Comparison of ENCODE assay signal across 19 cellular contexts in the genomic region with DNA sequence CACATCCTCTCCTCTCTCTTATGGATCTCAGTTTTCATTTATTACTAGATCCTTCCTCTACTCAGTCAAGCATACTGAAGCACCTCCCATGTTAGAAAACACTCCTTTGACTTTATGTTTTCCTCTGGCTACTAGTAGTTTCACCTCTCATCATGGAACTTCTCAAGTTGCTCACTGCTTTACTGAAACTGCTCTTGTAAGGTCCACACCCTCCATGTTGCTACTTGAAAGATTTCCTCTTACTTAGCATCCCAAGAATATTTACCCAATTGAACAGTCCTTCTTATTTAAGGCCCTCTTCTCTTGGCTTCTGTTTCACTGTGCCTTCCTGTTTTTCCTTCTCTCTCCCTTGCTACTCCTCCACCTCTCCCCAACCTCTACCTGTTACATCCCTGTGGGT.
DNase-seq lines count a peak whose midpoint lies in the region; ATAC-seq, FAIRE-seq and TF ChIP-seq lines count a peak whose summit lies in the region.
"Had no signal": no experiment of that assay in that cellular context is flagged by ENCODE, and none has a peak within 500 bp of the region (broad histone marks: within the 10 kb centered on the region; RNA-seq: fewer than 3 reads in every experiment).

No MANE protein-coding gene starts in this region.

- H3K4me1 ChIP-seq in ascending aorta (peaks cover 3 to 31% of the 10 kb centered on the region in 2 donors), stomach smooth muscle (ENCODE audit: control insufficient read depth, insufficient read depth, low read length) (peaks cover 10% of the 10 kb centered on the region), upper lobe of right lung (no peaks in the 10 kb centered on the region)
- H3K4me1 ChIP-seq: Caco-2 had no signal

- H3K27me3 ChIP-seq in ascending aorta (no peaks in the 10 kb centered on the region), stomach smooth muscle (ENCODE audit: control insufficient read depth in 1 of 2, insufficient read depth in 2 of 2, low read length in 2 of 2) (no peaks in the 10 kb centered on the region), upper lobe of right lung (no peaks in the 10 kb centered on the region)

- H3K9ac ChIP-seq in stomach smooth muscle (ENCODE audit: low read length in 2 of 2): no peak overlapping the region
- H3K9ac ChIP-seq: GM23248 had no signal

- H3K27ac ChIP-seq in ascending aorta (peak overlapping the region; percentile 65 to 80), stomach smooth muscle (ENCODE audit: low read length) (peak overlapping the region; percentile 18), upper lobe of right lung (no peak overlapping the region)
- H3K27ac ChIP-seq: C4-2B, GM23248, HL-60 had no signal

- no peak overlapping the region for H3K4me3 ChIP-seq in ascending aorta
- H3K4me3 ChIP-seq in stomach smooth muscle (ENCODE audit: low read length in 2 of 2): no peak overlapping the region
- H3K4me3 ChIP-seq in upper lobe of right lung: no peak overlapping the region
- H3K4me3 ChIP-seq: GM23248 had no signal

- no peaks in the 10 kb centered on the region for H3K9me3 ChIP-seq in ascending aorta
- no peaks in the 10 kb centered on the region for H3K9me3 ChIP-seq in stomach smooth muscle (ENCODE audit: control insufficient read depth in 2 of 2, low read length in 2 of 2)
- H3K9me3 ChIP-seq in upper lobe of right lung: no peaks in the 10 kb centered on the region
- H3K9me3 ChIP-seq: Caco-2 had no signal

- TF ChIP-seq CTCF in ascending aorta (IDR thresholded peaks at IDR 0.05) (no peak), upper lobe of right lung (IDR thresholded peaks at IDR 0.05) (no peak)

- peak; percentile 55 for ATAC-seq in upper lobe of right lung

- no peak for FAIRE-seq in urothelium cell line (lab: Jason Lieb, UNC)
- FAIRE-seq: A204.1, D721Med, G401.6, GM12891, GM19239 had no signal

- intact Hi-C loops in ascending aorta (cut with DNase I) (loop anchor here (5.0 kb wide), 1 partner anchor 141 kb away; no protein-coding TSS in a partner anchor), upper lobe of right lung (cut with DNase I) (no loop called here)

- H3K36me3 ChIP-seq in ascending aorta (no peaks in the 10 kb centered on the region), stomach smooth muscle (ENCODE audit: control insufficient read depth in 2 of 2, insufficient read depth in 2 of 2, low read length in 2 of 2) (peaks cover 0 to 2% of the 10 kb centered on the region in 2 donors), upper lobe of right lung (no peaks in the 10 kb centered on the region)

- DNase-seq in OCI-M1 (lab: John Stamatoyannopoulos, UW) (peak; percentile 12), ascending aorta (ENCODE audit: low spot score in 2 of 2) (no peak), upper lobe of right lung (no peak), urothelium cell line (ENCODE audit: low spot score) (no peak), NCI-H2227 (lab: John Stamatoyannopoulos, UW; ENCODE audit: unreplicated experiment) (no peak)
- DNase-seq in stimulated activated CD8-positive, alpha-beta memory T cell treated with anti-CD3 and anti-CD28 coated beads, Interleukin-4, amount 100 ng/mL, for 48 hours: no peak
- DNase-seq: ACHN; Caco-2; CD4-positive, alpha-beta T cell; HCEC 1CT had no signal
